In genomic region chr10:67308912-67309311, GRCh38 we compare ENCODE assay signal across 31 cellular contexts.
"Had no signal": no experiment of that assay in that cellular context is flagged by ENCODE, and none has a peak within 500 bp of the region (broad histone marks: within the 10 kb centered on the region; RNA-seq: fewer than 3 reads in every experiment).

No MANE protein-coding gene starts in this region.

- H3K27ac Mint-ChIP-seq: activated naive CD4-positive, alpha-beta T cell treated with anti-CD3 and anti-CD28 coated beads for 36 hours; activated naive CD8-positive, alpha-beta T cell treated with anti-CD3 and anti-CD28 coated beads for 36 hours; immature natural killer cell; naive thymus-derived CD4-positive, alpha-beta T cell; stimulated activated memory B cell treated with anti-CD40 and anti-IgM and Interleukin-4, amounts not matched to agents 10 μg/mL and 1 μg/mL and 100 μg/mL, for 72 hours; stimulated activated naive CD8-positive, alpha-beta T cell treated with anti-CD3 and anti-CD28 coated beads, Interleukin-15, amount 100 ng/mL, for 72 hours; type B pancreatic cell had no signal

- ATAC-seq: gastroesophageal sphincter; left colon; naive thymus-derived CD4-positive, alpha-beta T cell; pancreas; psoas muscle; stimulated activated memory B cell treated with anti-CD40 and anti-IgM and Interleukin-4, amounts not matched to agents 10 μg/mL and 1 μg/mL and 100 μg/mL, for 72 hours; stimulated activated naive CD8-positive, alpha-beta T cell treated with anti-CD3 and anti-CD28 coated beads, Interleukin-15, amount 100 ng/mL, for 72 hours had no signal

- DNase-seq: activated CD4-positive, alpha-beta T cell treated with anti-CD3 and anti-CD28 coated beads for 4 hours; activated CD4-positive, alpha-beta T cell treated with anti-CD3 and anti-CD28 coated beads, Interleukin-2, amount 50 U/mL, for 48 hours; activated CD4-positive, CD25-positive, alpha-beta regulatory T cell; activated CD8-positive, alpha-beta memory T cell treated with anti-CD3 and anti-CD28 coated beads for 24 hours; activated effector memory CD4-positive, alpha-beta T cell treated with anti-CD3 and anti-CD28 coated beads, Interleukin-2, amount 50 U/mL, for 16 hours; activated naive CD4-positive, alpha-beta T cell treated with anti-CD3 and anti-CD28 coated beads for 36 hours; activated naive CD8-positive, alpha-beta T cell treated with anti-CD3 and anti-CD28 coated beads for 36 hours; adrenal gland; brain microvascular endothelial cell; head of caudate nucleus; hypothalamus; immature natural killer cell; kidney; left colon; midbrain; naive thymus-derived CD4-positive, alpha-beta T cell; nucleus accumbens; pancreas; psoas muscle; stimulated activated CD4-positive, alpha-beta T cell treated with anti-CD3 and anti-CD28 coated beads, Interleukin-1b, Interleukin-23, amount 100 ng/mL, for 48 hours; stimulated activated CD4-positive, alpha-beta T cell treated with anti-CD3 and anti-CD28 coated beads, Interleukin-4, amount 100 ng/mL, for 4 hours; stimulated activated CD8-positive, alpha-beta memory T cell treated with anti-CD3 and anti-CD28 coated beads, Interleukin-4, amount 100 ng/mL, for 48 hours; stimulated activated naive CD8-positive, alpha-beta T cell treated with anti-CD3 and anti-CD28 coated beads, Interleukin-15, amount 100 ng/mL, for 72 hours; substantia nigra; uterus had no signal

- FAIRE-seq: astrocyte, endothelial cell of umbilical vein, kidney, pancreas had no signal

- H3K4me1 Mint-ChIP-seq: activated naive CD8-positive, alpha-beta T cell treated with anti-CD3 and anti-CD28 coated beads for 36 hours; immature natural killer cell; naive thymus-derived CD4-positive, alpha-beta T cell; neural crest cell; stimulated activated memory B cell treated with anti-CD40 and anti-IgM and Interleukin-4, amounts not matched to agents 10 μg/mL and 1 μg/mL and 100 μg/mL, for 72 hours; stimulated activated naive CD8-positive, alpha-beta T cell treated with anti-CD3 and anti-CD28 coated beads, Interleukin-15, amount 100 ng/mL, for 72 hours had no signal

- H3K27me3 Mint-ChIP-seq: activated naive CD8-positive, alpha-beta T cell treated with anti-CD3 and anti-CD28 coated beads for 36 hours; stimulated activated memory B cell treated with anti-CD40 and anti-IgM and Interleukin-4, amounts not matched to agents 10 μg/mL and 1 μg/mL and 100 μg/mL, for 72 hours; stimulated activated naive CD8-positive, alpha-beta T cell treated with anti-CD3 and anti-CD28 coated beads, Interleukin-15, amount 100 ng/mL, for 72 hours; type B pancreatic cell had no signal

- H3K4me3 Mint-ChIP-seq: activated naive CD4-positive, alpha-beta T cell treated with anti-CD3 and anti-CD28 coated beads for 36 hours; activated naive CD8-positive, alpha-beta T cell treated with anti-CD3 and anti-CD28 coated beads for 36 hours; immature natural killer cell; naive thymus-derived CD4-positive, alpha-beta T cell; neural crest cell; stimulated activated memory B cell treated with anti-CD40 and anti-IgM and Interleukin-4, amounts not matched to agents 10 μg/mL and 1 μg/mL and 100 μg/mL, for 72 hours; stimulated activated naive CD8-positive, alpha-beta T cell treated with anti-CD3 and anti-CD28 coated beads, Interleukin-15, amount 100 ng/mL, for 72 hours; type B pancreatic cell had no signal

- H3K36me3 Mint-ChIP-seq: activated naive CD8-positive, alpha-beta T cell treated with anti-CD3 and anti-CD28 coated beads for 36 hours; immature natural killer cell; naive thymus-derived CD4-positive, alpha-beta T cell; stimulated activated memory B cell treated with anti-CD40 and anti-IgM and Interleukin-4, amounts not matched to agents 10 μg/mL and 1 μg/mL and 100 μg/mL, for 72 hours had no signal
